ENCODE assay signal across 2 cellular contexts in genomic region chr11:66302656-66303055, GRCh38.
TF ChIP-seq lines count a peak whose summit lies in the region.

No MANE protein-coding gene starts in this region.

TF ChIP-seq in IMR-90, 13 proteins besides CTCF, POLR2A, EP300 and RAD21:
- TF ChIP-seq RCOR1 (IDR thresholded peaks at IDR 0.05; ENCODE audit: insufficient replicate concordance, low read length): no peak
- no peak for TF ChIP-seq FOS (IDR thresholded peaks at IDR 0.05; ENCODE audit: low read depth, low read length)
- no peak for TF ChIP-seq RFX5 (IDR thresholded peaks at IDR 0.05; ENCODE audit: low read depth, low read length)
- TF ChIP-seq USF2 (IDR thresholded peaks at IDR 0.05; ENCODE audit: low read depth, low read length): no peak
- no peak for TF ChIP-seq SMC3 (IDR thresholded peaks at IDR 0.05; ENCODE audit: low read depth, low read length)
- no peak for TF ChIP-seq MAZ (IDR thresholded peaks at IDR 0.05; ENCODE audit: borderline replicate concordance, low read depth, low read length)
- no peak for TF ChIP-seq CHD1 (IDR thresholded peaks at IDR 0.05; ENCODE audit: low read depth, low read length)

TF ChIP-seq in K562, 482 proteins besides CTCF, POLR2A, EP300 and RAD21:
- TF ChIP-seq EGR1 (conservative IDR thresholded peaks at IDR 0.05) (peak; percentile 44; the same call in 1 of the 2 replicates), CBX2 (IDR thresholded peaks at IDR 0.05; ENCODE audit: insufficient read depth, low read length, poor library complexity, severe bottlenecking) (no peak)
